20 cellular contexts compared by ENCODE assay signal in the genomic region with DNA sequence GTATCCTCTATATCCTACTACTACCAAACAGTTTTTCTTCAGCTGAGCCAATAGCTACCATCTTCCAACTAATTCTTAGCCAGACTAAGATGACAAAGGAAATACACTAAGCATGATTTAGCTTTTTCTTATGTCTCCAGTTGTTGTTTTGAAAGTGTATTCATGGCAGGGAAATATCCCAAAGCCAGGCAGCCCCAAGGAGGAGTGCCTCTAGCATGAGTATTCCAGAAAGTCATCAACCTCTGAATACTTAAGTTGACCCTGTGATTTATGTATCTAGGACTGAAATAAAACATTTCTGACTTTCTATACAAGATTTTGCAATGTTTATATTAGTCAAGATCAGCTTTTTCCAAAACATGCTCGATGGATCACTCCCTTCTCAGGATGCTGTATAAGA.
DNase-seq lines count a peak whose midpoint lies in the region; ATAC-seq and TF ChIP-seq lines count a peak whose summit lies in the region.
"Had no signal": no experiment of that assay in that cellular context is flagged by ENCODE, and none has a peak within 500 bp of the region (broad histone marks: within the 10 kb centered on the region; RNA-seq: fewer than 3 reads in every experiment).

No MANE protein-coding gene starts in this region.

- TF ChIP-seq CTCF in choroid plexus epithelial cell (conservative IDR thresholded peaks at IDR 0.05; ENCODE audit: low read depth, low read length) (no peak), fibroblast of the aortic adventitia (IDR thresholded peaks at IDR 0.05; ENCODE audit: insufficient read depth, low read length) (no peak), mesothelial cell of epicardium (IDR thresholded peaks at IDR 0.05; ENCODE audit: unreplicated experiment) (no peak), GM20000 (IDR thresholded peaks at IDR 0.05; ENCODE audit: extremely low read depth, missing control alignments) (no peak)

- no peak for ATAC-seq in activated CD4-positive, CD25-positive, alpha-beta regulatory T cell treated with anti-CD3 and anti-CD28 coated beads, Interleukin-2, amount 50 U/mL, for 24 hours
- ATAC-seq: Right ventricle myocardium inferior had no signal

- peaks cover 50% of the 10 kb centered on the region for H3K4me1 Mint-ChIP-seq in mesothelial cell of epicardium

- no peaks in the 10 kb centered on the region for H3K36me3 Mint-ChIP-seq in mesothelial cell of epicardium

- no peak overlapping the region for H3K4me3 Mint-ChIP-seq in mesothelial cell of epicardium
- H3K4me3 Mint-ChIP-seq: CD4-positive, alpha-beta T cell; H9; HFFc6 had no signal

- peak overlapping the region; percentile 60 for H3K27ac Mint-ChIP-seq in mesothelial cell of epicardium
- H3K27ac Mint-ChIP-seq: CD4-positive, alpha-beta T cell; H9; HFFc6 had no signal

- no peaks in the 10 kb centered on the region for H3K27me3 Mint-ChIP-seq in mesothelial cell of epicardium (ENCODE audit: low read depth)

- H3K4me3 ChIP-seq in choroid plexus epithelial cell (ENCODE audit: low read depth, low read length) (no peak overlapping the region), fibroblast of the aortic adventitia (ENCODE audit: low read depth, low read length) (no peak overlapping the region)
- H3K4me3 ChIP-seq: BLaER1, GM23248, PC-9, SJCRH30 had no signal

- DNase-seq in AG08396 (ENCODE audit: low spot score) = peak; percentile 19
- peak; percentile 47 for DNase-seq in choroid plexus epithelial cell (ENCODE audit: low read depth)
- DNase-seq in fibroblast of the aortic adventitia (ENCODE audit: low read depth) = peak; percentile 93
- no peak for DNase-seq in mesothelial cell of epicardium (ENCODE audit: low spot score in 2 of 2, unreplicated experiment in 2 of 2)
- DNase-seq in NCI-H2227 treated with DMSO at 0.1 percent for 48 hours (lab: John Stamatoyannopoulos, UW) = no peak
- DNase-seq in GM20000 (ENCODE audit: low spot score) = no peak
- DNase-seq: CD4-positive, alpha-beta T cell; GM23248; H9; HFFc6; NCI-H1048; NCI-H1417; NCI-H1694; NCI-H2029 treated with DMSO at 0.1 percent for 48 hours; NCI-H526 treated with DMSO at 0.1 percent for 48 hours; PC-9; SJCRH30 had no signal

- H3K9me3 Mint-ChIP-seq in mesothelial cell of epicardium = no peaks in the 10 kb centered on the region
- H3K9me3 Mint-ChIP-seq: H9 had no signal

Comparison
In these comparisons a context has a peak if more than half of its experiments do, and no peak if none do; other contexts are left out.
1. DNase-seq: peak in AG08396 (single experiment), choroid plexus epithelial cell (single experiment) and fibroblast of the aortic adventitia (single experiment); none in mesothelial cell of epicardium (0 of 2), NCI-H2227 treated with DMSO at 0.1 percent for 48 hours (single experiment) and GM20000 (single experiment).